17 cellular contexts compared by ENCODE assay signal in genomic region chr12:66140726-66141125, GRCh38. TPM values are rescaled to one million over a fixed set of nuclear protein-coding genes. Genes with fewer than 3 reads are reported as not detected.
A peak's percentile ranks its signal among the peaks of the same experiment; 100 is the strongest.
DNase-seq lines count a peak whose midpoint lies in the region; ATAC-seq and TF ChIP-seq lines count a peak whose summit lies in the region.
"Had no signal": no experiment of that assay in that cellular context is flagged by ENCODE, and none has a peak within 500 bp of the region (broad histone marks: within the 10 kb centered on the region; RNA-seq: fewer than 3 reads in every experiment).

No MANE protein-coding gene starts in this region.

- no peak overlapping the region for H3K9ac ChIP-seq in mesendoderm (ENCODE audit: low read length)

- TF ChIP-seq CTCF in right atrium auricular region (IDR thresholded peaks at IDR 0.05) (no peak), psoas muscle (IDR thresholded peaks at IDR 0.05) (no peak)

- no peak overlapping the region for H3K56ac ChIP-seq in mesendoderm (ENCODE audit: low read length)

- intact Hi-C loops in psoas muscle (cut with DNase I): loop anchor here in 1 of 2 donors (10.0 kb wide), 1 partner anchor 264 kb away; no protein-coding TSS in a partner anchor

- no peak overlapping the region for H4K5ac ChIP-seq in mesendoderm (ENCODE audit: low read length)

- H3K4me1 ChIP-seq in mesendoderm (ENCODE audit: control insufficient read depth, low read depth, low read length) (no peaks in the 10 kb centered on the region), right atrium auricular region (peaks cover 0 to 15% of the 10 kb centered on the region in 2 donors), psoas muscle (no peaks in the 10 kb centered on the region)

- H3K36me3 ChIP-seq in mesendoderm (ENCODE audit: control insufficient read depth, insufficient read depth, low read length) (no peaks in the 10 kb centered on the region), right atrium auricular region (peaks cover 41% of the 10 kb centered on the region), psoas muscle (ENCODE audit: insufficient read depth in 1 of 2, low read depth in 1 of 2) (peaks cover 11 to 62% of the 10 kb centered on the region in 2 donors)

- no peak overlapping the region for H2BK5ac ChIP-seq in mesendoderm (ENCODE audit: low read length)

- no peak overlapping the region for H3K4ac ChIP-seq in mesendoderm (ENCODE audit: low read depth, low read length)

- no peak for ATAC-seq in psoas muscle
- ATAC-seq: left lung; stimulated activated effector memory CD8-positive, alpha-beta T cell treated with anti-CD3 and anti-CD28 coated beads, Interleukin-12 subunit alpha, Interleukin-12 subunit beta, amount 100 ng/mL, for 72 hours had no signal

- no peak overlapping the region for H3K18ac ChIP-seq in mesendoderm (ENCODE audit: low read length)

- H3K4me2 ChIP-seq in mesendoderm (ENCODE audit: low read length): no peak overlapping the region

- H3K27me3 ChIP-seq in mesendoderm (ENCODE audit: insufficient read depth, low read length, poor library complexity) (no peaks in the 10 kb centered on the region), right atrium auricular region (no peaks in the 10 kb centered on the region), psoas muscle (ENCODE audit: insufficient read depth in 3 of 3, low read length in 2 of 3) (no peaks in the 10 kb centered on the region)
- H3K27me3 ChIP-seq: left lung had no signal

- H3K9me3 ChIP-seq in right atrium auricular region (peaks cover 0 to 17% of the 10 kb centered on the region in 2 donors), psoas muscle (peaks cover 12% of the 10 kb centered on the region)

- no peak overlapping the region for H2BK15ac ChIP-seq in mesendoderm (replicated peaks; ENCODE audit: low read depth)

- H4K8ac ChIP-seq in mesendoderm (ENCODE audit: low read depth, low read length): no peak overlapping the region

- H2BK120ac ChIP-seq in mesendoderm (ENCODE audit: low read depth, low read length): no peak overlapping the region

- no peaks in the 10 kb centered on the region for H3K79me1 ChIP-seq in mesendoderm (ENCODE audit: low read length)

- H3K27ac ChIP-seq in mesendoderm (ENCODE audit: low read depth, low read length) (no peak overlapping the region), right atrium auricular region (no peak overlapping the region), psoas muscle (no peak overlapping the region)
- H3K27ac ChIP-seq: left lung had no signal

- H3K79me2 ChIP-seq in mesendoderm (ENCODE audit: control insufficient read depth, insufficient read depth, low read length): no peaks in the 10 kb centered on the region

- no peak overlapping the region for H2AK5ac ChIP-seq in mesendoderm (ENCODE audit: low read length)

- H3K4me3 ChIP-seq in mesendoderm (ENCODE audit: low read length) (no peak overlapping the region), right atrium auricular region (no peak overlapping the region), psoas muscle (no peak overlapping the region)
- H3K4me3 ChIP-seq: left lung had no signal

- DNase-seq in NOMO-1 treated with DMSO at 0.1 percent for 48 hours (lab: John Stamatoyannopoulos, UW; ENCODE audit: unreplicated experiment) (peak; percentile 24), NOMO-1 treated with dmso at 0.1 percent for 144 hours (lab: John Stamatoyannopoulos, UW; ENCODE audit: unreplicated experiment) (no peak), M059J (ENCODE audit: low read depth) (peak; percentile 20), SW480 (ENCODE audit: low spot score) (peak; percentile 46), mesendoderm (peak; percentile 38), CD1c-positive myeloid dendritic cell (ENCODE audit: extremely low spot score) (no peak), right atrium auricular region (ENCODE audit: low spot score) (no peak), psoas muscle (no peak)
- DNase-seq: activated CD4-positive, alpha-beta T cell treated with anti-CD3 and anti-CD28 coated beads, Interleukin-2, amount 50 U/mL, for 1 hour; activated gamma-delta T cell treated with Interleukin-2 at 50 U/mL for 16 hours; DMS79; head of caudate nucleus; left lung; NCI-H2029 treated with DMSO at 0.1 percent for 48 hours; SHP77 treated with DMSO at 0.1 percent for 48 hours; T-helper 1 cell had no signal

- H3K23ac ChIP-seq in mesendoderm (ENCODE audit: low read length): no peak overlapping the region

RNA-seq across cellular contexts. Expression of gene LLPH, which starts 10.2 kb away (rescaled TPM):
- total RNA-seq in M059J (2014; rRNA removed; shearing (Covaris generic)): 16.5 and 27.8 TPM in 2 replicates
- polyA plus RNA-seq in mesendoderm (2013, experiment 1 of 2): 48.6 TPM
- 49.0 TPM for polyA plus RNA-seq in mesendoderm (2013, experiment 2 of 2)
- total RNA-seq in right atrium auricular region (10 to 100 TPM in 1 of 2 donors, 1 to 10 TPM in 1; 7.0 to 10.1 TPM), psoas muscle (10 to 100 TPM; 13.4 to 28.9 (median 22.0) TPM)
- polyA plus RNA-seq in psoas muscle: 10 to 100 TPM; 22.9 to 57.1 (median 53.3) TPM

RNA-seq across cellular contexts. Expression of gene TMBIM4, which starts 29.1 kb away (rescaled TPM):
- 153 and 177 TPM in 2 replicates for total RNA-seq in M059J (2014; rRNA removed; shearing (Covaris generic))
- polyA plus RNA-seq in mesendoderm (2013, experiment 1 of 2): 39.7 TPM
- 39.8 TPM for polyA plus RNA-seq in mesendoderm (2013, experiment 2 of 2)
- total RNA-seq in right atrium auricular region (100 to 1,000 TPM; 107 to 139 TPM), psoas muscle (10 to 100 TPM; 35.1 to 60.1 (median 42.3) TPM)
- polyA plus RNA-seq in psoas muscle: 10 to 100 TPM; 40.7 to 64.8 (median 44.0) TPM

RNA-seq across cellular contexts. Expression of gene IRAK3, which starts 48.3 kb away (rescaled TPM):
- total RNA-seq in M059J (2014; rRNA removed; shearing (Covaris generic)): 0.02 and 0.05 TPM in 2 replicates
- polyA plus RNA-seq in mesendoderm (2013, experiment 1 of 2): 1.7 TPM
- 1.9 TPM for polyA plus RNA-seq in mesendoderm (2013, experiment 2 of 2)
- 10 to 100 TPM; 12.3 to 15.8 TPM for total RNA-seq in right atrium auricular region
- total RNA-seq in psoas muscle: 1 to 10 TPM; 1.5 to 4.0 (median 3.6) TPM
- polyA plus RNA-seq in psoas muscle: 1 to 10 TPM in 2 of 3 donors, under 1 TPM in 1; 0.97 to 2.2 (median 1.3) TPM

Comparison
In these comparisons a context has a peak if more than half of its experiments do, and no peak if none do; other contexts are left out.
1. DNase-seq: peak in NOMO-1 treated with DMSO at 0.1 percent for 48 hours (single experiment), M059J (single experiment), SW480 (single experiment) and mesendoderm (single experiment); none in NOMO-1 treated with dmso at 0.1 percent for 144 hours (single experiment), CD1c-positive myeloid dendritic cell (single experiment), right atrium auricular region (single experiment) and psoas muscle (0 of 2).